1 cellular context compared by ENCODE assay signal in the genomic region with DNA sequence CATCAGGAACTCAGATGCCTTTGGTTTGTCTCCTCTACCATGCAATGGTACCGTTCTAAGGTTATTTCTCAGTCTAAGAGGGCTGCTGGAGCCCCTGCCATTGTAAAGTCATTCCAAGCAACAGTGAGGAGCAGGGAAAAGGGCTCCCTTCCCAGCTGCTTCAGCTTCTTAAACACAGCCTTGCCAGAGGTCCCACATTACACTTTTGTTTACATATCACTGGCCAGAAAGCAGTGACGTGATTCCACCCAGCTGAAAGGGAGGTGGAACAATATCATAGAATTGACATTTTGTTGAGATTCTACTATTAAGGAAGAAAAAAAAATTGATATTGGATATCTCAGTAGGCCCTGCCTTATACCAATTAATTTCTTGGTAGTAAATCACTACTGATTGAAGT.
TF ChIP-seq lines count a peak whose summit lies in the region.

No MANE protein-coding gene starts in this region.

TF ChIP-seq in IMR-90, 13 proteins besides CTCF, POLR2A, EP300 and RAD21:
- TF ChIP-seq NFE2L2 (IDR thresholded peaks at IDR 0.05; ENCODE audit: low read depth, low read length) (no peak), SMC3 (IDR thresholded peaks at IDR 0.05; ENCODE audit: low read depth, low read length) (no peak)
- TF ChIP-seq, protein P1, sequence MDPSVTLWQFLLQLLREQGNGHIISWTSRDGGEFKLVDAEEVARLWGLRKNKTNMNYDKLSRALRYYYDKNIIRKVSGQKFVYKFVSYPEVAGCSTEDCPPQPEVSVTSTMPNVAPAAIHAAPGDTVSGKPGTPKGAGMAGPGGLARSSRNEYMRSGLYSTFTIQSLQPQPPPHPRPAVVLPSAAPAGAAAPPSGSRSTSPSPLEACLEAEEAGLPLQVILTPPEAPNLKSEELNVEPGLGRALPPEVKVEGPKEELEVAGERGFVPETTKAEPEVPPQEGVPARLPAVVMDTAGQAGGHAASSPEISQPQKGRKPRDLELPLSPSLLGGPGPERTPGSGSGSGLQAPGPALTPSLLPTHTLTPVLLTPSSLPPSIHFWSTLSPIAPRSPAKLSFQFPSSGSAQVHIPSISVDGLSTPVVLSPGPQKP (IDR thresholded peaks at IDR 0.05; ENCODE audit: borderline replicate concordance, low read depth, low read length) = no peak
